Comparison of ENCODE assay signal across 1 cellular context in the genomic region with DNA sequence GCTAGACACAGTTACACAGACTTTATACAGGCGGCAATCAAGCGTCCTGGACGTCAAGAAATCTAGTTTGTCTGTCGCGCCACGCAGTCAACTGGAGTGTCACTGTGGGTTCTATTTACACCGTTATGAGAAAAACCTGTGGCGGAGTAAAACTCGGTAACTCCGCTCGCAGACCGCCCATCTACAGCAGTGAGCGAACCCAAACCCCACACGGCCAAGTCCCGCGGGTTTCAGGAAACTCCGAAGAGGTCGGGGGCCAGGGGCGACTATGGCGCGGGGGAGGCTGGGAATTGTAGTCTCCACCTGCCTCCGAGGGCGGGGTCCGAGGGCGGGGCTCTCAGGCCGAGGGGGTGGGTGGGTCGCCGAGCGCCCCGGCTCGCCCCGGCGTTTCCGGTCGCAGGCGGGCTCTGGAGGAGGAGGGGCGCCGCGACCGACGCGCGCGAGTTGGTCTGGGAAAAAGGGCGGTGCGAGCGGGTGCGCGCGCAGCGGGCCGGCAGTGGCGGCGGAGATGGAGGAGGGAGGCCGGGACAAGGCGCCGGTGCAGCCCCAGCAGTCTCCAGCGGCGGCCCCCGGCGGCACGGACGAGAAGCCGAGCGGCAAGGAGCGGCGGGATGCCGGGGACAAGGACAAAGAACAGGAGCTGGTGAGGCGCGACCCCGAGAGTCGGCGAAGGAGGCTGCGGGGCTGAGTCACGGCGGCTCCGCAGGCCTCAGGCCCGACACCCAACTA.
TF ChIP-seq lines count a peak whose summit lies in the region.

A gene (plus strand): TSS at position 483 of the 729 bp plus-strand sequence. CDS start 26 bp downstream, at position 509.

TF ChIP-seq in K562, 482 proteins besides CTCF, POLR2A, EP300 and RAD21 (continued from another document and continues in another):
- TF ChIP-seq, protein P1, sequence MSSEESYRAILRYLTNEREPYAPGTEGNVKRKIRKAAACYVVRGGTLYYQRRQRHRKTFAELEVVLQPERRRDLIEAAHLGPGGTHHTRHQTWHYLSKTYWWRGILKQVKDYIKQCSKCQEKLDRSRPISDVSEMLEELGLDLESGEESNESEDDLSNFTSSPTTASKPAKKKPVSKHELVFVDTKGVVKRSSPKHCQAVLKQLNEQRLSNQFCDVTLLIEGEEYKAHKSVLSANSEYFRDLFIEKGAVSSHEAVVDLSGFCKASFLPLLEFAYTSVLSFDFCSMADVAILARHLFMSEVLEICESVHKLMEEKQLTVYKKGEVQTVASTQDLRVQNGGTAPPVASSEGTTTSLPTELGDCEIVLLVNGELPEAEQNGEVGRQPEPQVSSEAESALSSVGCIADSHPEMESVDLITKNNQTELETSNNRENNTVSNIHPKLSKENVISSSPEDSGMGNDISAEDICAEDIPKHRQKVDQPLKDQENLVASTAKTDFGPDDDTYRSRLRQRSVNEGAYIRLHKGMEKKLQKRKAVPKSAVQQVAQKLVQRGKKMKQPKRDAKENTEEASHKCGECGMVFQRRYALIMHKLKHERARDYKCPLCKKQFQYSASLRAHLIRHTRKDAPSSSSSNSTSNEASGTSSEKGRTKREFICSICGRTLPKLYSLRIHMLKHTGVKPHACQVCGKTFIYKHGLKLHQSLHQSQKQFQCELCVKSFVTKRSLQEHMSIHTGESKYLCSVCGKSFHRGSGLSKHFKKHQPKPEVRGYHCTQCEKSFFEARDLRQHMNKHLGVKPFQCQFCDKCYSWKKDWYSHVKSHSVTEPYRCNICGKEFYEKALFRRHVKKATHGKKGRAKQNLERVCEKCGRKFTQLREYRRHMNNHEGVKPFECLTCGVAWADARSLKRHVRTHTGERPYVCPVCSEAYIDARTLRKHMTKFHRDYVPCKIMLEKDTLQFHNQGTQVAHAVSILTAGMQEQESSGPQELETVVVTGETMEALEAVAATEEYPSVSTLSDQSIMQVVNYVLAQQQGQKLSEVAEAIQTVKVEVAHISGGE (CRISPR knock-in tag; IDR thresholded peaks at IDR 0.05), result peak in 1 of 3 experiments; percentile 85; a peak in 2 of 6 replicates
- TF ChIP-seq, protein P2, sequence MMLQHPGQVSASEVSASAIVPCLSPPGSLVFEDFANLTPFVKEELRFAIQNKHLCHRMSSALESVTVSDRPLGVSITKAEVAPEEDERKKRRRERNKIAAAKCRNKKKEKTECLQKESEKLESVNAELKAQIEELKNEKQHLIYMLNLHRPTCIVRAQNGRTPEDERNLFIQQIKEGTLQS (IDR thresholded peaks at IDR 0.05), result no peak
- TF ChIP-seq, protein P2 (CRISPR knock-in tag; conservative IDR thresholded peaks at IDR 0.05), result peak; percentile 57; the same call in 1 of the 2 replicates
- TF ChIP-seq ZZZ3 (IDR thresholded peaks at IDR 0.05), result no peak
- no peak for TF ChIP-seq PHF21A (IDR thresholded peaks at IDR 0.05; ENCODE audit: borderline replicate concordance, low read depth)
- TF ChIP-seq NFRKB (IDR thresholded peaks at IDR 0.05; ENCODE audit: low read depth), result no peak
- TF ChIP-seq ZKSCAN8 (CRISPR knock-in tag; IDR thresholded peaks at IDR 0.05), result no peak
- TF ChIP-seq, protein P3, sequence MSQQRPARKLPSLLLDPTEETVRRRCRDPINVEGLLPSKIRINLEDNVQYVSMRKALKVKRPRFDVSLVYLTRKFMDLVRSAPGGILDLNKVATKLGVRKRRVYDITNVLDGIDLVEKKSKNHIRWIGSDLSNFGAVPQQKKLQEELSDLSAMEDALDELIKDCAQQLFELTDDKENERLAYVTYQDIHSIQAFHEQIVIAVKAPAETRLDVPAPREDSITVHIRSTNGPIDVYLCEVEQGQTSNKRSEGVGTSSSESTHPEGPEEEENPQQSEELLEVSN (IDR thresholded peaks at IDR 0.05; ENCODE audit: borderline replicate concordance in 1 of 2, extremely low read depth in 1 of 2, insufficient read depth in 1 of 2, insufficient read length in 1 of 2, low read depth in 1 of 2, low read length in 1 of 2, poor library complexity in 1 of 2, severe bottlenecking in 1 of 2), result peak in 1 of 2 experiments; percentile 30
- peak; percentile 84 for TF ChIP-seq SUPT5H (IDR thresholded peaks at IDR 0.05)
- TF ChIP-seq NRF1 (conservative IDR thresholded peaks at IDR 0.05 in 1 of 2, IDR thresholded peaks at IDR 0.05 in 1 of 2), result peak; percentile 88 to 89
- TF ChIP-seq CREB1 (IDR thresholded peaks at IDR 0.05), result peak; percentile 15; the same call in 1 of the 2 replicates
- TF ChIP-seq CREB1 (CRISPR knock-in tag; IDR thresholded peaks at IDR 0.05), result peak; percentile 60
- no peak for TF ChIP-seq LEF1 (IDR thresholded peaks at IDR 0.05)
- TF ChIP-seq ILK (tag; IDR thresholded peaks at IDR 0.05; ENCODE audit: borderline replicate concordance, low read depth), result no peak
- TF ChIP-seq, protein P4, sequence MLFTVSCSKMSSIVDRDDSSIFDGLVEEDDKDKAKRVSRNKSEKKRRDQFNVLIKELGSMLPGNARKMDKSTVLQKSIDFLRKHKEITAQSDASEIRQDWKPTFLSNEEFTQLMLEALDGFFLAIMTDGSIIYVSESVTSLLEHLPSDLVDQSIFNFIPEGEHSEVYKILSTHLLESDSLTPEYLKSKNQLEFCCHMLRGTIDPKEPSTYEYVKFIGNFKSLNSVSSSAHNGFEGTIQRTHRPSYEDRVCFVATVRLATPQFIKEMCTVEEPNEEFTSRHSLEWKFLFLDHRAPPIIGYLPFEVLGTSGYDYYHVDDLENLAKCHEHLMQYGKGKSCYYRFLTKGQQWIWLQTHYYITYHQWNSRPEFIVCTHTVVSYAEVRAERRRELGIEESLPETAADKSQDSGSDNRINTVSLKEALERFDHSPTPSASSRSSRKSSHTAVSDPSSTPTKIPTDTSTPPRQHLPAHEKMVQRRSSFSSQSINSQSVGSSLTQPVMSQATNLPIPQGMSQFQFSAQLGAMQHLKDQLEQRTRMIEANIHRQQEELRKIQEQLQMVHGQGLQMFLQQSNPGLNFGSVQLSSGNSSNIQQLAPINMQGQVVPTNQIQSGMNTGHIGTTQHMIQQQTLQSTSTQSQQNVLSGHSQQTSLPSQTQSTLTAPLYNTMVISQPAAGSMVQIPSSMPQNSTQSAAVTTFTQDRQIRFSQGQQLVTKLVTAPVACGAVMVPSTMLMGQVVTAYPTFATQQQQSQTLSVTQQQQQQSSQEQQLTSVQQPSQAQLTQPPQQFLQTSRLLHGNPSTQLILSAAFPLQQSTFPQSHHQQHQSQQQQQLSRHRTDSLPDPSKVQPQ (CRISPR knock-in tag; IDR thresholded peaks at IDR 0.05; ENCODE audit: borderline replicate concordance), result no peak
- TF ChIP-seq LARP7 (IDR thresholded peaks at IDR 0.05), result no peak
- TF ChIP-seq, protein P5, sequence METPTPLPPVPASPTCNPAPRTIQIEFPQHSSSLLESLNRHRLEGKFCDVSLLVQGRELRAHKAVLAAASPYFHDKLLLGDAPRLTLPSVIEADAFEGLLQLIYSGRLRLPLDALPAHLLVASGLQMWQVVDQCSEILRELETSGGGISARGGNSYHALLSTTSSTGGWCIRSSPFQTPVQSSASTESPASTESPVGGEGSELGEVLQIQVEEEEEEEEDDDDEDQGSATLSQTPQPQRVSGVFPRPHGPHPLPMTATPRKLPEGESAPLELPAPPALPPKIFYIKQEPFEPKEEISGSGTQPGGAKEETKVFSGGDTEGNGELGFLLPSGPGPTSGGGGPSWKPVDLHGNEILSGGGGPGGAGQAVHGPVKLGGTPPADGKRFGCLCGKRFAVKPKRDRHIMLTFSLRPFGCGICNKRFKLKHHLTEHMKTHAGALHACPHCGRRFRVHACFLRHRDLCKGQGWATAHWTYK (CRISPR knock-in tag; IDR thresholded peaks at IDR 0.05), result no peak
- TF ChIP-seq IRF2 (CRISPR knock-in tag; IDR thresholded peaks at IDR 0.05), result no peak
- TF ChIP-seq KAT7 (CRISPR knock-in tag; IDR thresholded peaks at IDR 0.05; ENCODE audit: borderline replicate concordance), result 0 out of 2 replicates have a peak, but pooled peaks have one; percentile 74
- TF ChIP-seq ZKSCAN3 (CRISPR knock-in tag; IDR thresholded peaks at IDR 0.05), result no peak
- TF ChIP-seq TBL1XR1 (IDR thresholded peaks at IDR 0.05; ENCODE audit: low read length in 2 of 2), result no peak
- TF ChIP-seq, protein P6, sequence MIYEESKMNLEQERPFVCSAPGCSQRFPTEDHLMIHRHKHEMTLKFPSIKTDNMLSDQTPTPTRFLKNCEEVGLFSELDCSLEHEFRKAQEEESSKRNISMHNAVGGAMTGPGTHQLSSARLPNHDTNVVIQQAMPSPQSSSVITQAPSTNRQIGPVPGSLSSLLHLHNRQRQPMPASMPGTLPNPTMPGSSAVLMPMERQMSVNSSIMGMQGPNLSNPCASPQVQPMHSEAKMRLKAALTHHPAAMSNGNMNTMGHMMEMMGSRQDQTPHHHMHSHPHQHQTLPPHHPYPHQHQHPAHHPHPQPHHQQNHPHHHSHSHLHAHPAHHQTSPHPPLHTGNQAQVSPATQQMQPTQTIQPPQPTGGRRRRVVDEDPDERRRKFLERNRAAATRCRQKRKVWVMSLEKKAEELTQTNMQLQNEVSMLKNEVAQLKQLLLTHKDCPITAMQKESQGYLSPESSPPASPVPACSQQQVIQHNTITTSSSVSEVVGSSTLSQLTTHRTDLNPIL (CRISPR knock-in tag; IDR thresholded peaks at IDR 0.05), result no peak
- TF ChIP-seq SMAD4 (CRISPR knock-in tag; conservative IDR thresholded peaks at IDR 0.05), result peak; percentile 29; the same call in 1 of the 2 replicates
- TF ChIP-seq TBP (optimal IDR thresholded peaks at IDR 0.05; ENCODE audit: low read depth, low read length), result peak; percentile 82
- TF ChIP-seq PHF8 (IDR thresholded peaks at IDR 0.05; ENCODE audit: borderline replicate concordance, low read length), result peak; percentile 81; the same call in 1 of the 2 replicates
- no peak for TF ChIP-seq BRD4 (IDR thresholded peaks at IDR 0.05)
- TF ChIP-seq, protein P7, sequence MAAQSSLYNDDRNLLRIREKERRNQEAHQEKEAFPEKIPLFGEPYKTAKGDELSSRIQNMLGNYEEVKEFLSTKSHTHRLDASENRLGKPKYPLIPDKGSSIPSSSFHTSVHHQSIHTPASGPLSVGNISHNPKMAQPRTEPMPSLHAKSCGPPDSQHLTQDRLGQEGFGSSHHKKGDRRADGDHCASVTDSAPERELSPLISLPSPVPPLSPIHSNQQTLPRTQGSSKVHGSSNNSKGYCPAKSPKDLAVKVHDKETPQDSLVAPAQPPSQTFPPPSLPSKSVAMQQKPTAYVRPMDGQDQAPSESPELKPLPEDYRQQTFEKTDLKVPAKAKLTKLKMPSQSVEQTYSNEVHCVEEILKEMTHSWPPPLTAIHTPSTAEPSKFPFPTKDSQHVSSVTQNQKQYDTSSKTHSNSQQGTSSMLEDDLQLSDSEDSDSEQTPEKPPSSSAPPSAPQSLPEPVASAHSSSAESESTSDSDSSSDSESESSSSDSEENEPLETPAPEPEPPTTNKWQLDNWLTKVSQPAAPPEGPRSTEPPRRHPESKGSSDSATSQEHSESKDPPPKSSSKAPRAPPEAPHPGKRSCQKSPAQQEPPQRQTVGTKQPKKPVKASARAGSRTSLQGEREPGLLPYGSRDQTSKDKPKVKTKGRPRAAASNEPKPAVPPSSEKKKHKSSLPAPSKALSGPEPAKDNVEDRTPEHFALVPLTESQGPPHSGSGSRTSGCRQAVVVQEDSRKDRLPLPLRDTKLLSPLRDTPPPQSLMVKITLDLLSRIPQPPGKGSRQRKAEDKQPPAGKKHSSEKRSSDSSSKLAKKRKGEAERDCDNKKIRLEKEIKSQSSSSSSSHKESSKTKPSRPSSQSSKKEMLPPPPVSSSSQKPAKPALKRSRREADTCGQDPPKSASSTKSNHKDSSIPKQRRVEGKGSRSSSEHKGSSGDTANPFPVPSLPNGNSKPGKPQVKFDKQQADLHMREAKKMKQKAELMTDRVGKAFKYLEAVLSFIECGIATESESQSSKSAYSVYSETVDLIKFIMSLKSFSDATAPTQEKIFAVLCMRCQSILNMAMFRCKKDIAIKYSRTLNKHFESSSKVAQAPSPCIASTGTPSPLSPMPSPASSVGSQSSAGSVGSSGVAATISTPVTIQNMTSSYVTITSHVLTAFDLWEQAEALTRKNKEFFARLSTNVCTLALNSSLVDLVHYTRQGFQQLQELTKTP (IDR thresholded peaks at IDR 0.05; ENCODE audit: low read depth in 1 of 2, partially characterized antibody in 2 of 2), result peak; percentile 41 to 86
- no peak for TF ChIP-seq ZNF589 (CRISPR knock-in tag; IDR thresholded peaks at IDR 0.05; ENCODE audit: low read depth)
- 0 out of 2 replicates have a peak, but pooled peaks have one; percentile 47 for TF ChIP-seq ZNF76 (CRISPR knock-in tag; IDR thresholded peaks at IDR 0.05; ENCODE audit: borderline replicate concordance)
- no peak for TF ChIP-seq ADNP (tag; IDR thresholded peaks at IDR 0.05)
- no peak for TF ChIP-seq NR2F6 (CRISPR knock-in tag; IDR thresholded peaks at IDR 0.05)
- TF ChIP-seq, protein P8, sequence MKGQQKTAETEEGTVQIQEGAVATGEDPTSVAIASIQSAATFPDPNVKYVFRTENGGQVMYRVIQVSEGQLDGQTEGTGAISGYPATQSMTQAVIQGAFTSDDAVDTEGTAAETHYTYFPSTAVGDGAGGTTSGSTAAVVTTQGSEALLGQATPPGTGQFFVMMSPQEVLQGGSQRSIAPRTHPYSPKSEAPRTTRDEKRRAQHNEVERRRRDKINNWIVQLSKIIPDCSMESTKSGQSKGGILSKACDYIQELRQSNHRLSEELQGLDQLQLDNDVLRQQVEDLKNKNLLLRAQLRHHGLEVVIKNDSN (CRISPR knock-in tag; IDR thresholded peaks at IDR 0.05), result no peak
- no peak for TF ChIP-seq SMC3 (conservative IDR thresholded peaks at IDR 0.05; ENCODE audit: insufficient read depth, low read depth, low read length)
- TF ChIP-seq TAF1 (IDR thresholded peaks at IDR 0.05; ENCODE audit: control insufficient read depth, extremely low read depth, insufficient read depth, low read length, severe bottlenecking), result peak; percentile 89
- peak; percentile 21; the same call in 1 of the 2 replicates for TF ChIP-seq CREM (IDR thresholded peaks at IDR 0.05; ENCODE audit: low read depth)
- TF ChIP-seq TEAD1 (CRISPR knock-in tag; IDR thresholded peaks at IDR 0.05), result no peak
- TF ChIP-seq CTBP1 (IDR thresholded peaks at IDR 0.05; ENCODE audit: borderline replicate concordance), result peak; percentile 12; the same call in 1 of the 2 replicates
- peak in 2 of 3 experiments; percentile 30 to 62 for TF ChIP-seq YY1 (IDR thresholded peaks at IDR 0.05; ENCODE audit: borderline replicate concordance in 1 of 3, control insufficient read depth in 1 of 3, extremely low read depth in 1 of 3, insufficient read depth in 3 of 3, insufficient read length in 1 of 3, insufficient replicate concordance in 2 of 3, low read depth in 1 of 3, low read length in 2 of 3)
- peak; percentile 62; the same call in 1 of the 2 replicates for TF ChIP-seq ERF (CRISPR knock-in tag; IDR thresholded peaks at IDR 0.05)
- TF ChIP-seq, protein P9, sequence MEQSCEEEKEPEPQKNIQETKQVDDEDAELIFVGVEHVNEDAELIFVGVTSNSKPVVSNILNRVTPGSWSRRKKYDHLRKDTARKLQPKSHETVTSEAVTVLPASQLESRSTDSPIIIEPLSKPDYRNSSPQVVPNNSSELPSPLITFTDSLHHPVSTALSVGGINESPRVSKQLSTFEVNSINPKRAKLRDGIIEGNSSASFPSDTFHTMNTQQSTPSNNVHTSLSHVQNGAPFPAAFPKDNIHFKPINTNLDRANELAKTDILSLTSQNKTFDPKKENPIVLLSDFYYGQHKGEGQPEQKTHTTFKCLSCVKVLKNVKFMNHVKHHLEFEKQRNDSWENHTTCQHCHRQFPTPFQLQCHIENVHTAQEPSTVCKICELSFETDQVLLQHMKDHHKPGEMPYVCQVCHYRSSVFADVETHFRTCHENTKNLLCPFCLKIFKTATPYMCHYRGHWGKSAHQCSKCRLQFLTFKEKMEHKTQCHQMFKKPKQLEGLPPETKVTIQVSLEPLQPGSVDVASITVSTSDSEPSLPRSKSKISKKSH (CRISPR knock-in tag; IDR thresholded peaks at IDR 0.05), result no peak
- TF ChIP-seq SREBF2 (CRISPR knock-in tag; IDR thresholded peaks at IDR 0.05), result no peak
- peak; percentile 89 for TF ChIP-seq HCFC1 (IDR thresholded peaks at IDR 0.05; ENCODE audit: low read depth, low read length)
- peak in 1 of 2 experiments; percentile 21; a peak in 2 of 4 replicates for TF ChIP-seq SIN3A (IDR thresholded peaks at IDR 0.05; ENCODE audit: borderline replicate concordance in 2 of 2, control insufficient read depth in 1 of 2, low read depth in 2 of 2, low read length in 2 of 2)
